Comparison of ENCODE assay signal across 33 cellular contexts in genomic region chr20:54119744-54120143, GRCh38. TPM values are rescaled to one million over a fixed set of nuclear protein-coding genes. Genes with fewer than 3 reads are reported as not detected.
"Had no signal": no experiment of that assay in that cellular context is flagged by ENCODE, and none has a peak within 500 bp of the region (broad histone marks: within the 10 kb centered on the region; RNA-seq: fewer than 3 reads in every experiment).

No MANE protein-coding gene starts in this region.

- H3K36me3 ChIP-seq: brain microvascular endothelial cell, esophagus muscularis mucosa, gastrocnemius medialis, heart left ventricle had no signal

- ATAC-seq: activated CD4-positive, alpha-beta T cell treated with anti-CD3 and anti-CD28 coated beads for 36 hours; activated CD8-positive, alpha-beta T cell treated with anti-CD3 and anti-CD28 coated beads, Interleukin-2, amount 10 ng/mL, durations not matched to agents 7 days and 5 days; activated T-cell treated with anti-CD3 and anti-CD28 coated beads, Interleukin-2, amount 50 U/mL, for 72 hours; effector memory CD8-positive, alpha-beta T cell; foreskin keratinocyte; gastrocnemius medialis; heart left ventricle; T-helper 17 cell had no signal

- H3K36me3 Mint-ChIP-seq: activated CD4-positive, alpha-beta memory T cell treated with anti-CD3 and anti-CD28 coated beads for 36 hours; activated naive CD8-positive, alpha-beta T cell had no signal

- H3K4me1 ChIP-seq: esophagus muscularis mucosa, gastrocnemius medialis had no signal

- H3K4me1 Mint-ChIP-seq: activated CD4-positive, alpha-beta T cell treated with anti-CD3 and anti-CD28 coated beads for 36 hours; activated CD4-positive, alpha-beta T cell treated with anti-CD3 and anti-CD28 coated beads, Interleukin-2, amount 10 ng/mL, durations not matched to agents 24 days and 14 days; central memory CD8-positive, alpha-beta T cell had no signal

- H3K9me3 Mint-ChIP-seq: activated CD4-positive, alpha-beta memory T cell treated with anti-CD3 and anti-CD28 coated beads for 36 hours; activated CD4-positive, alpha-beta T cell treated with anti-CD3 and anti-CD28 coated beads, Interleukin-2, amount 10 ng/mL, durations not matched to agents 24 days and 14 days; activated T-cell treated with anti-CD3 and anti-CD28 coated beads, Interleukin-2, amount 50 U/mL, for 24 hours; activated T-cell treated with anti-CD3 and anti-CD28 coated beads, Interleukin-2, amount 50 U/mL, for 72 hours; central memory CD8-positive, alpha-beta T cell; effector memory CD8-positive, alpha-beta T cell; T-helper 2 cell treated with Interferon-gamma antibody and Interleukin-4, amounts not matched to agents 5 μg/mL and 100 μg/mL, for 36 hours had no signal

- H3K27ac Mint-ChIP-seq: activated CD4-positive, alpha-beta memory T cell treated with anti-CD3 and anti-CD28 coated beads for 36 hours; activated CD4-positive, alpha-beta T cell treated with anti-CD3 and anti-CD28 coated beads for 36 hours; activated CD4-positive, alpha-beta T cell treated with anti-CD3 and anti-CD28 coated beads, Interleukin-2, amount 10 ng/mL, durations not matched to agents 24 days and 14 days; activated CD8-positive, alpha-beta T cell treated with anti-CD3 and anti-CD28 coated beads, Interleukin-2, amount 10 ng/mL, durations not matched to agents 7 days and 5 days; activated naive CD8-positive, alpha-beta T cell; activated T-cell treated with anti-CD3 and anti-CD28 coated beads, Interleukin-2, amount 50 U/mL, for 24 hours; activated T-cell treated with anti-CD3 and anti-CD28 coated beads, Interleukin-2, amount 50 U/mL, for 72 hours; effector memory CD8-positive, alpha-beta T cell; T-helper 17 cell; T-helper 2 cell treated with Interferon-gamma antibody and Interleukin-4, amounts not matched to agents 5 μg/mL and 100 μg/mL, for 36 hours had no signal

- DNase-seq: activated CD4-positive, alpha-beta memory T cell treated with anti-CD3 and anti-CD28 coated beads for 36 hours; activated CD4-positive, alpha-beta T cell treated with anti-CD3 and anti-CD28 coated beads for 36 hours; activated CD4-positive, alpha-beta T cell treated with anti-CD3 and anti-CD28 coated beads, Interleukin-2, amount 10 ng/mL, durations not matched to agents 24 days and 14 days; activated CD4-positive, CD25-positive, alpha-beta regulatory T cell; activated CD4-positive, CD25-positive, alpha-beta regulatory T cell treated with anti-CD3 and anti-CD28 coated beads, Interleukin-2, amount 50 U/mL, for 72 hours; activated CD8-positive, alpha-beta memory T cell treated with anti-CD3 and anti-CD28 coated beads, Interleukin-2, amount 50 U/mL, for 48 hours; activated CD8-positive, alpha-beta T cell treated with anti-CD3 and anti-CD28 coated beads, Interleukin-2, amount 10 ng/mL, durations not matched to agents 7 days and 5 days; activated gamma-delta T cell; activated naive CD4-positive, alpha-beta T cell; activated naive CD4-positive, alpha-beta T cell treated with anti-CD3 and anti-CD28 coated beads, Interleukin-2, amount 50 U/mL, for 16 hours; activated T-cell treated with anti-CD3 and anti-CD28 coated beads for 4 hours; activated T-cell treated with anti-CD3 and anti-CD28 coated beads, Interleukin-2, amount 50 U/mL, for 24 hours; activated T-cell treated with anti-CD3 and anti-CD28 coated beads, Interleukin-2, amount 50 U/mL, for 72 hours; amniotic stem cell; anterior cingulate cortex; brain microvascular endothelial cell; dermis blood vessel endothelial cell; effector CD4-positive, alpha-beta T cell; effector memory CD8-positive, alpha-beta T cell; erythroblast; foreskin keratinocyte; gastrocnemius medialis; glutamatergic neuron; heart left ventricle; T-helper 17 cell had no signal

- H3K4me3 ChIP-seq: coronary artery, esophagus muscularis mucosa, gastrocnemius medialis, heart left ventricle had no signal

- H3K27me3 ChIP-seq: brain microvascular endothelial cell, esophagus muscularis mucosa, foreskin keratinocyte, gastrocnemius medialis, heart left ventricle had no signal

- H3K4me3 Mint-ChIP-seq: activated CD4-positive, alpha-beta memory T cell treated with anti-CD3 and anti-CD28 coated beads for 36 hours; activated CD4-positive, alpha-beta T cell treated with anti-CD3 and anti-CD28 coated beads for 36 hours; activated CD4-positive, alpha-beta T cell treated with anti-CD3 and anti-CD28 coated beads, Interleukin-2, amount 10 ng/mL, durations not matched to agents 24 days and 14 days; activated CD8-positive, alpha-beta T cell treated with anti-CD3 and anti-CD28 coated beads, Interleukin-2, amount 10 ng/mL, durations not matched to agents 7 days and 5 days; activated naive CD8-positive, alpha-beta T cell; activated T-cell treated with anti-CD3 and anti-CD28 coated beads, Interleukin-2, amount 50 U/mL, for 24 hours; activated T-cell treated with anti-CD3 and anti-CD28 coated beads, Interleukin-2, amount 50 U/mL, for 72 hours; central memory CD8-positive, alpha-beta T cell; effector memory CD8-positive, alpha-beta T cell; T-helper 17 cell; T-helper 2 cell treated with Interferon-gamma antibody and Interleukin-4, amounts not matched to agents 5 μg/mL and 100 μg/mL, for 36 hours had no signal

- H3K27me3 Mint-ChIP-seq: activated CD4-positive, alpha-beta memory T cell treated with anti-CD3 and anti-CD28 coated beads for 36 hours; activated CD4-positive, alpha-beta T cell treated with anti-CD3 and anti-CD28 coated beads for 36 hours; activated CD4-positive, alpha-beta T cell treated with anti-CD3 and anti-CD28 coated beads, Interleukin-2, amount 10 ng/mL, durations not matched to agents 24 days and 14 days; activated naive CD8-positive, alpha-beta T cell; activated T-cell treated with anti-CD3 and anti-CD28 coated beads, Interleukin-2, amount 50 U/mL, for 24 hours; effector memory CD8-positive, alpha-beta T cell; T-helper 17 cell had no signal

- H3K27ac ChIP-seq: brain microvascular endothelial cell, coronary artery, esophagus muscularis mucosa, foreskin keratinocyte, gastrocnemius medialis, heart left ventricle had no signal

- FAIRE-seq: astrocyte, bronchial epithelial cell had no signal

- H3K9me3 ChIP-seq: esophagus muscularis mucosa, gastrocnemius medialis, heart left ventricle had no signal

RNA-seq across cellular contexts. Expression of gene BCAS1, which starts 49.4 kb away (rescaled TPM):
- total RNA-seq: activated CD4-positive, alpha-beta T cell treated with anti-CD3 and anti-CD28 coated beads, Interleukin-2, amount 10 ng/mL, durations not matched to agents 24 days and 14 days; activated CD8-positive, alpha-beta T cell treated with anti-CD3 and anti-CD28 coated beads, Interleukin-2, amount 10 ng/mL, durations not matched to agents 7 days and 5 days; activated T-cell treated with anti-CD3 and anti-CD28 coated beads, Interleukin-2, amount 50 U/mL, for 72 hours; astrocyte; bronchial epithelial cell; cardiac septum; dermis blood vessel endothelial cell; foreskin keratinocyte; heart left ventricle had no signal

RNA-seq across cellular contexts. Expression of gene CYP24A1, which starts 54.0 kb away (rescaled TPM):
- total RNA-seq: activated CD4-positive, alpha-beta T cell treated with anti-CD3 and anti-CD28 coated beads, Interleukin-2, amount 10 ng/mL, durations not matched to agents 24 days and 14 days; activated CD8-positive, alpha-beta T cell treated with anti-CD3 and anti-CD28 coated beads, Interleukin-2, amount 10 ng/mL, durations not matched to agents 7 days and 5 days; activated T-cell treated with anti-CD3 and anti-CD28 coated beads, Interleukin-2, amount 50 U/mL, for 72 hours; cardiac septum; dermis blood vessel endothelial cell; esophagus muscularis mucosa; heart left ventricle had no signal
